22 cellular contexts compared by ENCODE assay signal in genomic region chr9:15069106-15069505, GRCh38.
"Had no signal": no experiment of that assay in that cellular context is flagged by ENCODE, and none has a peak within 500 bp of the region (broad histone marks: within the 10 kb centered on the region; RNA-seq: fewer than 3 reads in every experiment).

No MANE protein-coding gene starts in this region.

- H3K36me3 ChIP-seq: SJSA1 had no signal

- H3K9me3 ChIP-seq: SJSA1, SK-N-SH had no signal

- H3K4me3 ChIP-seq: SJSA1 had no signal

- H3K27ac ChIP-seq: HL-60, SJSA1 had no signal

- H3K9ac ChIP-seq: SK-N-SH had no signal

- H3K27me3 ChIP-seq: SJSA1 had no signal

- DNase-seq: KBM-7, MV-4-11, NCI-H1048, NCI-H1105 treated with DMSO at 0.1 percent for 48 hours, NCI-H1417 treated with DMSO at 0.1 percent for 48 hours, NCI-H146, NCI-H1694 treated with DMSO at 0.1 percent for 48 hours, NCI-H1930, NCI-H2081, NCI-H2107, NCI-H226, NCI-H446, NCI-H510A, NCI-H524 treated with DMSO at 0.1 percent for 48 hours, NCI-H69, NCI-H774, Right ventricle myocardium superior, RPMI8226, SIG-M5, SK-N-SH had no signal

- H3K4me1 ChIP-seq: SJSA1 had no signal

- H3K4me2 ChIP-seq: SK-N-SH had no signal
